In genomic region chr1:161313554-161314200, GRCh38 we compare ENCODE assay signal across 8 cellular contexts. TPM values are rescaled to one million over a fixed set of nuclear protein-coding genes. Genes with fewer than 3 reads are reported as not detected.
DNase-seq lines count a peak whose midpoint lies in the region; ATAC-seq, FAIRE-seq and TF ChIP-seq lines count a peak whose summit lies in the region.

No MANE protein-coding gene starts in this region.

- CTCF ChIA-PET in A549 (lab: Yijun Ruan, JAX) (interaction anchor here (0.6 to 2.8 kb wide), 8 partner anchors 9 to 88 kb away, joined by 3 to 9 read pairs (median 3); partner anchors contain the start of gene TOMM40L), activated B cell treated with CpG ODN at 0.5 μM for 24 hours (lab: Charles Lee) (interaction anchor here (0.5 to 2.1 kb wide), 4 partner anchors 8 to 131 kb away, joined by 3 to 7 read pairs (median 3); partner anchors contain the start of gene TOMM40L)

- H3K36me3 Mint-ChIP-seq in activated B cell treated with CpG ODN at 0.5 μM for 24 hours (ENCODE audit: low read depth): peaks cover 16% of the 10 kb centered on the region

- no peaks in the 10 kb centered on the region for H3K27me3 ChIP-seq in heart left ventricle

- no peak for TF ChIP-seq POLR2A in A549 (IDR thresholded peaks at IDR 0.05; ENCODE audit: low read length)
- TF ChIP-seq POLR2A in heart left ventricle (IDR thresholded peaks at IDR 0.05): no peak

- TF ChIP-seq EP300 in A549 (IDR thresholded peaks at IDR 0.05): no peak

- H3K36me3 ChIP-seq in heart left ventricle: peaks cover 0 to 5% (median 2%) of the 10 kb centered on the region in 9 donors

- peaks cover 7% of the 10 kb centered on the region; the same call in 2 of the 3 replicates for H3K4me1 ChIP-seq in A549
- peaks cover 0 to 25% (median 15%) of the 10 kb centered on the region in 12 donors for H3K4me1 ChIP-seq in heart left ventricle

- TF ChIP-seq CTCF in A549 (IDR thresholded peaks at IDR 0.05) (no peak), activated B cell treated with CpG ODN at 0.5 μM for 24 hours (IDR thresholded peaks at IDR 0.05) (no peak), heart left ventricle (IDR thresholded peaks at IDR 0.05) (no peak)

- H3K9me3 ChIP-seq in A549 (no peaks in the 10 kb centered on the region), heart left ventricle (no peaks in the 10 kb centered on the region)

- peak overlapping the region; percentile 98 for H3K4me3 Mint-ChIP-seq in activated B cell treated with CpG ODN at 0.5 μM for 24 hours

- no peak for FAIRE-seq in A549 (lab: Jason Lieb, UNC)

- POLR2A ChIA-PET in A549 (lab: Yijun Ruan, JAX) (interaction anchor here (0.5 to 2.1 kb wide), 7 partner anchors 10 to 88 kb away, joined by 3 to 14 read pairs (median 3); partner anchors contain the start of genes PCP4L1 and TOMM40L), activated B cell treated with CpG ODN at 0.5 μM for 24 hours (lab: Charles Lee) (interaction anchor here (0.9 to 2.2 kb wide), 11 partner anchors 8 to 196 kb away, joined by 3 to 22 read pairs (median 6); partner anchors contain the start of genes NDUFS2, NIT1, PFDN2 and PPOX)

- TF ChIP-seq RAD21 in A549 (conservative IDR thresholded peaks at IDR 0.05 in 1 of 2, IDR thresholded peaks at IDR 0.05 in 1 of 2): no peak

- peak overlapping the region; percentile 98 for H3K27ac Mint-ChIP-seq in activated B cell treated with CpG ODN at 0.5 μM for 24 hours

- H3K27me3 Mint-ChIP-seq in activated B cell treated with CpG ODN at 0.5 μM for 24 hours: no peaks in the 10 kb centered on the region

- 30% methylated on average over 28 of the region's 28 CpGs for WGBS in A549 (ENCODE audit: missing lambda C conversion rate)
- WGBS in heart left ventricle, 4 donors: 36 to 39% (median 38%) methylated on average over 28 of the region's 28 CpGs

- ATAC-seq in A549: peak in 1 of 2 experiments; percentile 49; a peak in 3 of 6 replicates
- ATAC-seq in GM21529 (IDR thresholded peaks at IDR 0.05; ENCODE audit: unreplicated experiment): peak; percentile 6
- peak; percentile 22 for ATAC-seq in activated B cell treated with CpG ODN at 0.5 μM for 24 hours (ENCODE audit: low read depth)
- ATAC-seq in heart left ventricle: peak in 3 of 4 donors; percentile 15 to 24 (median 17)
- ATAC-seq in GM19324 (IDR thresholded peaks at IDR 0.05; ENCODE audit: low FRiP score, unreplicated experiment): no peak

- peak overlapping the region; percentile 59 for H3K4me3 ChIP-seq in A549
- peak overlapping the region; percentile 70 to 96 (median 87) for H3K4me3 ChIP-seq in heart left ventricle

- intact Hi-C loops in activated B cell treated with CpG ODN at 0.5 μM for 24 hours (cut with micrococcal nuclease): loop anchor here (1.0 to 2.0 kb wide), 4 partner anchors 7 to 111 kb away; partner anchors contain the start of genes CFAP126 and NDUFS2
- intact Hi-C loops in heart left ventricle (cut with DNase I): loop anchor here in 6 of 10 donors (2.0 to 10.0 kb wide), 5 partner anchors 51 to 89 kb away; partner anchors contain the start of genes TOMM40L (in 6 of the 6), APOA2 (in 1 of the 6) and CFAP126 (in 1 of the 6)

- H3K9me3 Mint-ChIP-seq in activated B cell treated with CpG ODN at 0.5 μM for 24 hours: no peaks in the 10 kb centered on the region

- peak overlapping the region; percentile 93 for H3K4me2 ChIP-seq in A549

- H3K4me1 Mint-ChIP-seq in activated B cell treated with CpG ODN at 0.5 μM for 24 hours: peaks cover 21% of the 10 kb centered on the region

- H3K27ac ChIP-seq in A549: peak overlapping the region; percentile 83 to 96
- peak overlapping the region; percentile 91 to 98 (median 94) for H3K27ac ChIP-seq in heart left ventricle

- DNase-seq in A549 (ENCODE audit: low read depth in 1 of 2, low spot score in 1 of 2): no peak
- DNase-seq in activated B cell treated with CpG ODN at 0.5 μM for 24 hours: no peak
- no peak for DNase-seq in heart left ventricle
- DNase-seq in putamen (ENCODE audit: low spot score): peak; percentile 67
- no peak for DNase-seq in HUDEP-2 (lab: John Stamatoyannopoulos, UW; ENCODE audit: unreplicated experiment in 76 of 76)
- no peak for DNase-seq in activated CD4-positive, alpha-beta T cell treated with anti-CD3 and anti-CD28 coated beads, Interleukin-2, amount 50 U/mL, for 4 hours

TF ChIP-seq in A549, 52 proteins besides CTCF, POLR2A, EP300 and RAD21:
- TF ChIP-seq KDM1A (IDR thresholded peaks at IDR 0.05; ENCODE audit: low read depth) (no peak), E2F6 (IDR thresholded peaks at IDR 0.05; ENCODE audit: borderline replicate concordance, low read depth) (0 out of 2 replicates have a peak, but pooled peaks have one; percentile 17), REST (IDR thresholded peaks at IDR 0.05) (no peak)

RNA-seq across cellular contexts. Expression of gene SDHC, which starts 0.5 kb away (rescaled TPM):
- polyA plus RNA-seq in A549 (2011; rRNA removed): 296 and 353 TPM in 2 replicates
- 175 and 217 TPM in 2 replicates for polyA plus RNA-seq in A549 (2012; cell fraction: cytosol; rRNA removed)
- polyA plus RNA-seq in A549 (2012; cell fraction: nucleus; rRNA removed): 96.3 and 171 TPM in 2 replicates
- polyA plus RNA-seq in A549 (2017; fragmentation: RNase III; extraction: RNeasy Plus Mini Kit Qiagen cat#74134 plus additional on column Dnase treatment): 302 to 325 TPM (median 323 TPM) in 3 replicates
- 111 and 118 TPM in 2 replicates for polyA minus RNA-seq in A549 (2011; rRNA and poly(A)+ RNA removed)
- 160 and 179 TPM in 2 replicates for total RNA-seq in activated B cell treated with CpG ODN at 0.5 μM for 24 hours
- total RNA-seq in heart left ventricle: 100 to 1,000 TPM; 113 to 408 (median 314) TPM
- polyA plus RNA-seq in heart left ventricle: 100 to 1,000 TPM in 1 of 2 donors, 10 to 100 TPM in 1; 50.6 to 256 TPM

RNA-seq across cellular contexts. Expression of gene MPZ, which starts 3.9 kb away (rescaled TPM):
- 0.57 and 0.83 TPM in 2 replicates for polyA plus RNA-seq in A549 (2011; rRNA removed)
- polyA plus RNA-seq in A549 (2012; cell fraction: cytosol; rRNA removed): 0.37 and 0.54 TPM in 2 replicates
- 0.42 and 1.1 TPM in 2 replicates for polyA plus RNA-seq in A549 (2012; cell fraction: nucleus; rRNA removed)
- polyA plus RNA-seq in A549 (2017; fragmentation: RNase III; extraction: RNeasy Plus Mini Kit Qiagen cat#74134 plus additional on column Dnase treatment): 0.17 to 0.45 TPM (median 0.25 TPM) in 3 replicates
- 0.15 and 0.37 TPM in 2 replicates for polyA minus RNA-seq in A549 (2011; rRNA and poly(A)+ RNA removed)
- total RNA-seq in activated B cell treated with CpG ODN at 0.5 μM for 24 hours: 5.8 and 6.6 TPM in 2 replicates
- 1 to 10 TPM in 8 of 9 donors, under 1 TPM in 1; 0.90 to 5.6 (median 2.7) TPM for total RNA-seq in heart left ventricle
- 1 to 10 TPM; 1.2 to 2.1 TPM for polyA plus RNA-seq in heart left ventricle

RNA-seq across cellular contexts. Expression of gene CFAP126, which starts 54.0 kb away (rescaled TPM):
- polyA plus RNA-seq in A549 (2011; rRNA removed) (not detected in 2 replicates), A549 (2017; fragmentation: RNase III; extraction: RNeasy Plus Mini Kit Qiagen cat#74134 plus additional on column Dnase treatment) (not detected in 3 replicates), heart left ventricle (not detected)
- polyA plus RNA-seq in A549 (2012; cell fraction: cytosol; rRNA removed): not detected in 2 replicates
- not detected in 2 replicates for polyA plus RNA-seq in A549 (2012; cell fraction: nucleus; rRNA removed)
- polyA minus RNA-seq in A549 (2011; rRNA and poly(A)+ RNA removed): not detected in 2 replicates
- total RNA-seq in activated B cell treated with CpG ODN at 0.5 μM for 24 hours (not detected in 2 replicates), heart left ventricle (not detected)

RNA-seq across cellular contexts. Expression of gene PCP4L1, which starts 55.1 kb away (rescaled TPM):
- polyA plus RNA-seq in A549 (2011; rRNA removed) (not detected in 2 replicates), A549 (2017; fragmentation: RNase III; extraction: RNeasy Plus Mini Kit Qiagen cat#74134 plus additional on column Dnase treatment) (not detected in 3 replicates), heart left ventricle (under 1 TPM; 0.19 to 0.42 TPM)
- 0.03 TPM in 1 of 2 replicates, not detected in the other for polyA plus RNA-seq in A549 (2012; cell fraction: cytosol; rRNA removed)
- polyA plus RNA-seq in A549 (2012; cell fraction: nucleus; rRNA removed): not detected in 2 replicates
- not detected in 2 replicates for polyA minus RNA-seq in A549 (2011; rRNA and poly(A)+ RNA removed)
- total RNA-seq in activated B cell treated with CpG ODN at 0.5 μM for 24 hours (not detected in 2 replicates), heart left ventricle (under 1 TPM in 8 of 9 donors, not detected in 1; 0.29 to 0.62 (median 0.49) TPM)
